8 cellular contexts compared by ENCODE assay signal in genomic region chr18:47930086-47930843, GRCh38. TPM values are rescaled to one million over a fixed set of nuclear protein-coding genes. Genes with fewer than 3 reads are reported as not detected.
DNase-seq lines count a peak whose midpoint lies in the region; ATAC-seq and TF ChIP-seq lines count a peak whose summit lies in the region.

TSS of gene SMAD2 (minus strand) at chr18:47930659. CDS start at chr18:47896756, 33,903 bp downstream.

- peak; percentile 16 for TF ChIP-seq POLR2A in right lobe of liver (IDR thresholded peaks at IDR 0.05)

- peak; percentile 39 for ATAC-seq in GM18867 (IDR thresholded peaks at IDR 0.05; ENCODE audit: unreplicated experiment)
- ATAC-seq in HG03135 (IDR thresholded peaks at IDR 0.05; ENCODE audit: unreplicated experiment) = peak; percentile 37
- peak; percentile 76 to 86 (median 80) for ATAC-seq in right lobe of liver

- peaks cover 0 to 21% (median 9%) of the 10 kb centered on the region in 4 donors for H3K4me1 ChIP-seq in right lobe of liver

- intact Hi-C loops in right lobe of liver (cut with DNase I) = no loop called here

- under 1% methylated on average over 29 of the region's 87 CpGs for WGBS in right lobe of liver (ENCODE audit: insufficient coverage, low coverage, low lambda C conversion rate, missing lambda C conversion rate)

- no peaks in the 10 kb centered on the region for H3K9me3 ChIP-seq in right lobe of liver

- H3K4me3 ChIP-seq in right lobe of liver = peak within 1 kb of the TSS; percentile 80 to 87 (median 83)

- in situ Hi-C loops in ACHN (cut with HindIII; ENCODE audit: low pct_ligation_motif_present, low pct_unique_long_range_greater_than_20kb, low sequenced_read_pairs) = no loop called here

- no peaks in the 10 kb centered on the region for H3K27me3 ChIP-seq in right lobe of liver

- peak; percentile 69 for DNase-seq in ACHN
- peak; percentile 72 for DNase-seq in NCI-H510A (lab: John Stamatoyannopoulos, UW)
- DNase-seq in activated CD4-positive, alpha-beta T cell treated with anti-CD3 and anti-CD28 coated beads, Interleukin-2, amount 50 U/mL, for 1 hour = peak; percentile 71
- DNase-seq in dermis blood vessel endothelial cell = peak; percentile 83
- DNase-seq in right lobe of liver = peak; percentile 89 to 92 (median 91)
- peak; percentile 74 for DNase-seq in stimulated activated CD4-positive, alpha-beta T cell treated with anti-CD3 and anti-CD28 coated beads, Interleukin-4, amount 100 ng/mL, for 24 hours

- TF ChIP-seq CTCF in right lobe of liver (IDR thresholded peaks at IDR 0.05) = no peak

- no peaks in the 10 kb centered on the region for H3K36me3 ChIP-seq in right lobe of liver

- H3K27ac ChIP-seq in right lobe of liver = peak within 1 kb of the TSS; percentile 90 to 97 (median 96)

RNA-seq across cellular contexts. Expression of gene SMAD2, which starts in this region (rescaled TPM):
- 118 and 171 TPM in 2 replicates for total RNA-seq in dermis blood vessel endothelial cell
- total RNA-seq in right lobe of liver = 10 to 100 TPM; 31.2 to 46.1 (median 36.0) TPM

Comparison
In these comparisons a context has a peak if more than half of its experiments do, and no peak if none do; other contexts are left out.
1. Peak in every context shown above with its lines: DNase-seq, ATAC-seq, H3K4me3 ChIP-seq and H3K27ac ChIP-seq.